Comparison of ENCODE assay signal across 8 cellular contexts in the genomic region with DNA sequence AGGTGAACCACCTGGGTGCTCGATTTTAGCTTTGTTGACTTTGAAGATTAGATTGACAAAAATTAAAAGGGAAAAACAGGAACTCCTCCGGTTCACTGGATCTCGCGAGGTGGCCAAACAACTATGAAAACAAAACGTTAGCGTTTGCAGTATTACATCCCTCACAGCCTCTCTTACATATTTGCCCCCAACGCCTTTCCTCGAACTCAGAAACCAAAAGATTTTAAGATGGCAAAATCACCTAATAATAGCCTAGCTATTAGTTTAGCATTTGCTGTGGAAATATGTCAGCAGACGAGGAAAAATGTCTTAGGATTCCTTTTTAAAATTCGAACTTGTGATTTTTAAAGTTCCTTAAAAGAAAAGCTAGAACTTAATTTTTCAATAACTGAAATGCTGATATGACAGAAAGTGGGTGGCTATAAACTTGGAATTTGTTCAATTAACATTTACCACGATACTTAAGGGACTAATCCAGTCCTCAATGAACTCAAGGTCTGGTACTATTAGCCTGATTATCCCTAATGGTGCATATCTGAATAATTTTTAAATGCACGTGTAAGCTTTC. TPM values are rescaled to one million over a fixed set of nuclear protein-coding genes. Genes with fewer than 3 reads are reported as not detected.
DNase-seq lines count a peak whose midpoint lies in the region; ATAC-seq and TF ChIP-seq lines count a peak whose summit lies in the region.

No MANE protein-coding gene starts in this region.

- intact Hi-C loops in IMR-90 (cut with micrococcal nuclease) = loop anchor here (1.0 to 2.0 kb wide), 2 partner anchors 59 to 620 kb away; no protein-coding TSS in a partner anchor

- H3K9me1 ChIP-seq in IMR-90 (ENCODE audit: insufficient read depth, low read length) = no peaks in the 10 kb centered on the region

- peak overlapping the region; percentile 96 for H3K27ac Mint-ChIP-seq in stimulated activated memory B cell treated with anti-CD40 and anti-IgM and Interleukin-4, amounts not matched to agents 10 μg/mL and 1 μg/mL and 100 μg/mL, for 72 hours

- H3K36me3 Mint-ChIP-seq in stimulated activated memory B cell treated with anti-CD40 and anti-IgM and Interleukin-4, amounts not matched to agents 10 μg/mL and 1 μg/mL and 100 μg/mL, for 72 hours = no peaks in the 10 kb centered on the region

- peak overlapping the region; percentile 71 for H3K4me2 ChIP-seq in IMR-90 (ENCODE audit: low read depth, low read length)

- no peaks in the 10 kb centered on the region for H4K20me1 ChIP-seq in IMR-90 (ENCODE audit: insufficient read depth, low read length)

- H4K91ac ChIP-seq in IMR-90 (ENCODE audit: insufficient read depth, low read depth, low read length) = peak overlapping the region; percentile 68

- H3K36me3 ChIP-seq in IMR-90 (ENCODE audit: control insufficient read depth, insufficient read depth, low read length) = no peaks in the 10 kb centered on the region
- no peaks in the 10 kb centered on the region for H3K36me3 ChIP-seq in iPS DF 6.9 (ENCODE audit: control insufficient read depth, insufficient read depth, low read length)

- peak overlapping the region; percentile 95 for H2AFZ ChIP-seq in IMR-90 (replicated peaks; ENCODE audit: low read length, poor library complexity)

- H3K4ac ChIP-seq in IMR-90 (ENCODE audit: low read depth, low read length) = peak overlapping the region; percentile 87

- peak overlapping the region; percentile 7; the same call in 1 of the 3 replicates for H2BK15ac ChIP-seq in IMR-90 (ENCODE audit: low read depth, low read length)

- in situ Hi-C loops in IMR-90 (cut with MboI; ENCODE audit: low sequenced_read_pairs) = no loop called here

- ATAC-seq in GM21390 (IDR thresholded peaks at IDR 0.05; ENCODE audit: unreplicated experiment) (peak; percentile 30), IMR-90 (ENCODE audit: low read depth) (peak; percentile 36)
- ATAC-seq in stimulated activated memory B cell treated with anti-CD40 and anti-IgM and Interleukin-4, amounts not matched to agents 10 μg/mL and 1 μg/mL and 100 μg/mL, for 72 hours = peak; percentile 69

- peak overlapping the region; percentile 43; the same call in 1 of the 2 replicates for H2AK5ac ChIP-seq in IMR-90 (ENCODE audit: low read depth, low read length)

- no peak overlapping the region for H2BK20ac ChIP-seq in IMR-90 (ENCODE audit: low read depth, low read length)

- H3K4me3 ChIP-seq in IMR-90 (ENCODE audit: insufficient read depth, low read depth, low read length) (peak overlapping the region; percentile 80), iPS DF 6.9 (ENCODE audit: low read length) (peak overlapping the region; percentile 16; the same call in 1 of the 2 replicates)

- dilution Hi-C loops in IMR-90 (cut with HindIII; ENCODE audit: low sequenced_read_pairs, unreplicated experiment) = no loop called here

- H3K27me3 ChIP-seq in IMR-90 (ENCODE audit: control insufficient read depth, insufficient read depth, low read length) = no peaks in the 10 kb centered on the region
- H3K27me3 ChIP-seq in iPS DF 6.9 (ENCODE audit: control insufficient read depth, insufficient read depth, low read length) = no peaks in the 10 kb centered on the region

- no peak for TF ChIP-seq RAD21 in IMR-90 (IDR thresholded peaks at IDR 0.05; ENCODE audit: low read length)

- TF ChIP-seq POLR2A in IMR-90 (IDR thresholded peaks at IDR 0.05; ENCODE audit: low read depth, low read length) = no peak

- H3K4me1 ChIP-seq in IMR-90 (ENCODE audit: control insufficient read depth, insufficient read depth, low read length) (0 out of 2 replicates have a peak, but pooled peaks cover 2% of the 10 kb centered on the region), iPS DF 6.9 (ENCODE audit: control insufficient read depth, insufficient read depth, low read length) (0 out of 2 replicates have a peak, but pooled peaks cover 1% of the 10 kb centered on the region)

- peak overlapping the region; percentile 97 for H3K14ac ChIP-seq in IMR-90 (replicated peaks; ENCODE audit: low read depth, low read length)

- TF ChIP-seq CTCF in IMR-90 (conservative IDR thresholded peaks at IDR 0.05; ENCODE audit: low read depth, low read length) = no peak

- H3K27ac ChIP-seq in IMR-90 (ENCODE audit: insufficient read depth, low read length) (peak overlapping the region; percentile 98), adipose tissue (ENCODE audit: low read depth, low read length) (peak overlapping the region; percentile 94), iPS DF 6.9 (ENCODE audit: low read length) (no peak overlapping the region)

- DNase-seq in GM03348 (ENCODE audit: low spot score) = peak; percentile 78
- DNase-seq in IMR-90 = no peak
- DNase-seq in iPS DF 6.9 (ENCODE audit: low read depth, low spot score) = no peak
- no peak for DNase-seq in NCI-H146 treated with DMSO at 0.1 percent for 48 hours (lab: John Stamatoyannopoulos, UW; ENCODE audit: unreplicated experiment)
- DNase-seq in SK-N-DZ (ENCODE audit: low spot score) = no peak

- peak overlapping the region; percentile 96 for H2BK5ac ChIP-seq in IMR-90 (ENCODE audit: low read depth, low read length, poor library complexity, severe bottlenecking)

- H3K4me3 Mint-ChIP-seq in stimulated activated memory B cell treated with anti-CD40 and anti-IgM and Interleukin-4, amounts not matched to agents 10 μg/mL and 1 μg/mL and 100 μg/mL, for 72 hours = peak overlapping the region; percentile 96

- H3K9me3 Mint-ChIP-seq in stimulated activated memory B cell treated with anti-CD40 and anti-IgM and Interleukin-4, amounts not matched to agents 10 μg/mL and 1 μg/mL and 100 μg/mL, for 72 hours = no peaks in the 10 kb centered on the region

- peak overlapping the region; percentile 92 for H3K9ac ChIP-seq in IMR-90 (ENCODE audit: low read depth, low read length)

- CTCF ChIA-PET in IMR-90 (lab: Yijun Ruan, JAX) = interaction anchor here (0.7 to 0.8 kb wide), 2 partner anchors 9 to 113 kb away, joined by 3 read pairs; no protein-coding TSS in a partner anchor

- peak overlapping the region; percentile 60; the same call in 1 of the 2 replicates for H2BK120ac ChIP-seq in IMR-90 (ENCODE audit: low read depth, low read length)

- peak overlapping the region; percentile 73 for H3K23ac ChIP-seq in IMR-90 (ENCODE audit: low read depth, low read length)

- peak overlapping the region; percentile 2 for H2AK9ac ChIP-seq in IMR-90 (replicated peaks; ENCODE audit: low read depth, low read length, poor library complexity)

- H3K79me1 ChIP-seq in IMR-90 (ENCODE audit: low read depth in 1 of 2, low read length in 2 of 2) = peaks cover 0 to 26% of the 10 kb centered on the region in 2 experiments; a peak in 3 of 4 replicates

- H3K18ac ChIP-seq in IMR-90 (ENCODE audit: low read depth, low read length) = peak overlapping the region; percentile 97

- H3K4me1 Mint-ChIP-seq in stimulated activated memory B cell treated with anti-CD40 and anti-IgM and Interleukin-4, amounts not matched to agents 10 μg/mL and 1 μg/mL and 100 μg/mL, for 72 hours = peaks cover 32% of the 10 kb centered on the region

- H3K9me3 ChIP-seq in IMR-90 (ENCODE audit: control insufficient read depth, insufficient read depth, low read length) (no peaks in the 10 kb centered on the region), iPS DF 6.9 (ENCODE audit: control insufficient read depth, insufficient read depth, low read length) (no peaks in the 10 kb centered on the region)

- WGBS in IMR-90 (ENCODE audit: extremely low coverage in 2 of 2, insufficient read length in 1 of 2), 2 experiments = no CpG with 5 or more reads among the region's 12 CpGs
- 12 to 14% (median 13%) methylated on average over 12 of the region's 12 CpGs for WGBS in adipose tissue, 3 donors
- no CpG with 5 or more reads among the region's 12 CpGs for WGBS in iPS DF 6.9 (ENCODE audit: insufficient coverage, insufficient read length)

- H3K56ac ChIP-seq in IMR-90 (ENCODE audit: extremely low read depth, insufficient read depth, low read length) = peak overlapping the region; percentile 93

- H3K27me3 Mint-ChIP-seq in stimulated activated memory B cell treated with anti-CD40 and anti-IgM and Interleukin-4, amounts not matched to agents 10 μg/mL and 1 μg/mL and 100 μg/mL, for 72 hours = no peaks in the 10 kb centered on the region

- peak overlapping the region; percentile 98 to 100 for H4K8ac ChIP-seq in IMR-90 (ENCODE audit: low read depth in 2 of 2, low read length in 2 of 2)

- POLR2A ChIA-PET in IMR-90 (lab: Charles Lee; ENCODE audit: unreplicated experiment) = interaction anchor here (0.6 to 0.7 kb wide), 3 partner anchors 114 to 1876 kb away, joined by 3 to 29 read pairs (median 3); no protein-coding TSS in a partner anchor

- H4K5ac ChIP-seq in IMR-90 (ENCODE audit: low read depth, low read length) = peak overlapping the region; percentile 99

- BruUV-seq in IMR-90 (replicated peaks; lab: Mats Ljungman, UMichigan) = no TSS peak

TF ChIP-seq in IMR-90, 13 proteins besides CTCF, POLR2A, EP300 and RAD21:
- TF ChIP-seq RCOR1 (IDR thresholded peaks at IDR 0.05; ENCODE audit: insufficient replicate concordance, low read length) (no peak), MXI1 (IDR thresholded peaks at IDR 0.05; ENCODE audit: borderline replicate concordance, low read depth, low read length) (no peak), MAFK (IDR thresholded peaks at IDR 0.05; ENCODE audit: low read depth, low read length) (peak; percentile 92)
TF ChIP-seq in IMR-90: peak in this region for 1.

RNA-seq across cellular contexts. Expression of a gene that starts 0.5 kb away (rescaled TPM):
- total RNA-seq in IMR-90 (2012; rRNA removed) = 8.4 and 14.7 TPM in 2 replicates
- polyA plus RNA-seq in IMR-90 (2012; rRNA removed) = 4.4 and 5.5 TPM in 2 replicates
- polyA plus RNA-seq in IMR-90 (2012; cell fraction: cytosol; rRNA removed) = 0.20 and 0.26 TPM in 2 replicates
- polyA plus RNA-seq in IMR-90 (2012; cell fraction: nucleus; rRNA removed; ENCODE audit: low replicate concordance) = 2.2 and 23.6 TPM in 2 replicates
- polyA plus RNA-seq in adipose tissue = 1 to 10 TPM; 4.7 to 8.8 (median 6.0) TPM
- 20.2 and 21.7 TPM in 2 replicates for polyA plus RNA-seq in SK-N-DZ (2014; cell fraction: cytosol; rRNA removed)
- 83.0 and 89.1 TPM in 2 replicates for polyA plus RNA-seq in SK-N-DZ (2014; cell fraction: nucleus; rRNA removed)

RNA-seq across cellular contexts. Expression of a gene that starts 48.2 kb away (rescaled TPM):
- 17.0 and 27.2 TPM in 2 replicates for total RNA-seq in IMR-90 (2012; rRNA removed)
- polyA plus RNA-seq in IMR-90 (2012; rRNA removed) (11.6 and 13.6 TPM in 2 replicates), adipose tissue (10 to 100 TPM in 2 of 3 donors, 1 to 10 TPM in 1; 7.6 to 22.4 (median 13.8) TPM)
- 2.5 and 2.8 TPM in 2 replicates for polyA plus RNA-seq in IMR-90 (2012; cell fraction: cytosol; rRNA removed)
- 1.2 and 4.6 TPM in 2 replicates for polyA plus RNA-seq in IMR-90 (2012; cell fraction: nucleus; rRNA removed; ENCODE audit: low replicate concordance)
- 46.7 and 55.7 TPM in 2 replicates for polyA plus RNA-seq in SK-N-DZ (2014; cell fraction: cytosol; rRNA removed)
- polyA plus RNA-seq in SK-N-DZ (2014; cell fraction: nucleus; rRNA removed) = 24.5 and 34.4 TPM in 2 replicates
